22 cellular contexts compared by ENCODE assay signal in genomic region chr11:121514401-121514981, GRCh38.
DNase-seq lines count a peak whose midpoint lies in the region; ATAC-seq and TF ChIP-seq lines count a peak whose summit lies in the region.
"Had no signal": no experiment of that assay in that cellular context is flagged by ENCODE, and none has a peak within 500 bp of the region (broad histone marks: within the 10 kb centered on the region; RNA-seq: fewer than 3 reads in every experiment).

No MANE protein-coding gene starts in this region.

- no peak overlapping the region for H4K5ac ChIP-seq in mesendoderm (ENCODE audit: low read length)

- in situ Hi-C loops in GM13977 (cut with MboI; ENCODE audit: low pct_unique_long_range_greater_than_20kb, low sequenced_read_pairs, unreplicated experiment): no loop called here

- ATAC-seq in central memory CD8-positive, alpha-beta T cell (replicated peaks; ENCODE audit: extremely low read depth, poor library complexity, severe bottlenecking): peak; percentile 58
- ATAC-seq: left colon; Right ventricle myocardium inferior; stimulated activated naive B cell treated with anti-CD40 and anti-IgM and Interleukin-4, amounts not matched to agents 10 μg/mL and 1 μg/mL and 100 μg/mL, for 72 hours had no signal

- no peak overlapping the region for H3K18ac ChIP-seq in mesendoderm (ENCODE audit: low read length)

- no peaks in the 10 kb centered on the region for H3K4me1 ChIP-seq in mesendoderm (ENCODE audit: control insufficient read depth, low read depth, low read length)
- H3K4me1 ChIP-seq: esophagus muscularis mucosa had no signal

- TF ChIP-seq CTCF in GM13977 (IDR thresholded peaks at IDR 0.05; ENCODE audit: extremely low read depth, insufficient read depth, missing control alignments): no peak

- H2AK5ac ChIP-seq in mesendoderm (ENCODE audit: low read length): no peak overlapping the region

- no peak overlapping the region for H4K8ac ChIP-seq in mesendoderm (ENCODE audit: low read depth, low read length)

- no peak overlapping the region for H2BK15ac ChIP-seq in mesendoderm (replicated peaks; ENCODE audit: low read depth)

- H3K27ac Mint-ChIP-seq in central memory CD8-positive, alpha-beta T cell (ENCODE audit: low read depth): peak overlapping the region; percentile 77
- H3K27ac Mint-ChIP-seq: stimulated activated naive B cell treated with anti-CD40 and anti-IgM and Interleukin-4, amounts not matched to agents 10 μg/mL and 1 μg/mL and 100 μg/mL, for 72 hours had no signal

- peak overlapping the region; percentile 17 for H3K27ac ChIP-seq in temporal lobe (ENCODE audit: low read depth, low read length)
- no peak overlapping the region for H3K27ac ChIP-seq in mesendoderm (ENCODE audit: low read depth, low read length)
- H3K27ac ChIP-seq: C4-2B, esophagus muscularis mucosa, GM23248 had no signal

- no peaks in the 10 kb centered on the region for H3K79me2 ChIP-seq in mesendoderm (ENCODE audit: control insufficient read depth, insufficient read depth, low read length)

- no peak overlapping the region for H2BK5ac ChIP-seq in mesendoderm (ENCODE audit: low read length)

- H3K36me3 Mint-ChIP-seq in central memory CD8-positive, alpha-beta T cell (ENCODE audit: insufficient read depth): peaks cover 64% of the 10 kb centered on the region

- H3K4ac ChIP-seq in mesendoderm (ENCODE audit: low read depth, low read length): no peak overlapping the region

- H3K23ac ChIP-seq in mesendoderm (ENCODE audit: low read length): no peak overlapping the region

- no peaks in the 10 kb centered on the region for H3K27me3 ChIP-seq in mesendoderm (ENCODE audit: insufficient read depth, low read length, poor library complexity)
- H3K27me3 ChIP-seq: esophagus muscularis mucosa had no signal

- H3K9ac ChIP-seq in mesendoderm (ENCODE audit: low read length): no peak overlapping the region
- H3K9ac ChIP-seq: GM23248 had no signal

- H3K4me1 Mint-ChIP-seq in central memory CD8-positive, alpha-beta T cell: peaks cover 61% of the 10 kb centered on the region

- no peaks in the 10 kb centered on the region for H3K9me3 Mint-ChIP-seq in central memory CD8-positive, alpha-beta T cell
- H3K9me3 Mint-ChIP-seq: stimulated activated naive B cell treated with anti-CD40 and anti-IgM and Interleukin-4, amounts not matched to agents 10 μg/mL and 1 μg/mL and 100 μg/mL, for 72 hours had no signal

- no peak overlapping the region for H3K56ac ChIP-seq in mesendoderm (ENCODE audit: low read length)

- H2BK120ac ChIP-seq in mesendoderm (ENCODE audit: low read depth, low read length): no peak overlapping the region

- no peaks in the 10 kb centered on the region for H3K36me3 ChIP-seq in mesendoderm (ENCODE audit: control insufficient read depth, insufficient read depth, low read length)

- H3K4me2 ChIP-seq in mesendoderm (ENCODE audit: low read length): no peak overlapping the region

- H3K4me3 Mint-ChIP-seq in central memory CD8-positive, alpha-beta T cell: no peak overlapping the region
- H3K4me3 Mint-ChIP-seq: stimulated activated naive B cell treated with anti-CD40 and anti-IgM and Interleukin-4, amounts not matched to agents 10 μg/mL and 1 μg/mL and 100 μg/mL, for 72 hours had no signal

- WGBS in mesendoderm (ENCODE audit: extremely low coverage, insufficient coverage, low lambda C conversion rate): no CpG with 5 or more reads among the region's 16 CpGs

- DNase-seq in stimulated activated CD8-positive, alpha-beta memory T cell treated with anti-CD3 and anti-CD28 coated beads, Interleukin-12 subunit alpha, Interleukin-12 subunit beta, amount 100 ng/mL, for 4 hours (ENCODE audit: low read depth): peak; percentile 8
- no peak for DNase-seq in stimulated activated CD8-positive, alpha-beta memory T cell treated with anti-CD3 and anti-CD28 coated beads, Interleukin-4, amount 100 ng/mL, for 48 hours
- DNase-seq in NCI-H2227 (lab: John Stamatoyannopoulos, UW; ENCODE audit: unreplicated experiment) (peak; percentile 8), mesendoderm (no peak), AG08396 (ENCODE audit: low spot score) (no peak), GM13977 (ENCODE audit: low spot score) (no peak)
- no peak for DNase-seq in central memory CD8-positive, alpha-beta T cell (ENCODE audit: low spot score in 2 of 2)
- DNase-seq: aorta; cortex of kidney; GDM1; GM23248; IMR-90; left colon; NCI-H1105; NK-92 treated with Interleukin-12 subunit alpha and Interleukin-12 subunit beta, amount 100 ng/mL, for 24 hours; stimulated activated CD4-positive, alpha-beta T cell treated with anti-CD3 and anti-CD28 coated beads, Interleukin-4, amount 100 ng/mL, for 1 hour; stimulated activated naive B cell treated with anti-CD40 and anti-IgM and Interleukin-4, amounts not matched to agents 10 μg/mL and 1 μg/mL and 100 μg/mL, for 72 hours; T-helper 9 cell had no signal

- no peaks in the 10 kb centered on the region for H3K27me3 Mint-ChIP-seq in central memory CD8-positive, alpha-beta T cell
- H3K27me3 Mint-ChIP-seq: stimulated activated naive B cell treated with anti-CD40 and anti-IgM and Interleukin-4, amounts not matched to agents 10 μg/mL and 1 μg/mL and 100 μg/mL, for 72 hours had no signal

- no peaks in the 10 kb centered on the region for H3K79me1 ChIP-seq in mesendoderm (ENCODE audit: low read length)

- H3K4me3 ChIP-seq in mesendoderm (ENCODE audit: low read length): no peak overlapping the region
- H3K4me3 ChIP-seq: esophagus muscularis mucosa, GM23248 had no signal

Comparison
In these comparisons a context has a peak if more than half of its experiments do, and no peak if none do; other contexts are left out.
1. DNase-seq: peak in stimulated activated CD8-positive, alpha-beta memory T cell treated with anti-CD3 and anti-CD28 coated beads, Interleukin-12 subunit alpha, Interleukin-12 subunit beta, amount 100 ng/mL, for 4 hours (single experiment) and NCI-H2227 (single experiment); none in stimulated activated CD8-positive, alpha-beta memory T cell treated with anti-CD3 and anti-CD28 coated beads, Interleukin-4, amount 100 ng/mL, for 48 hours (single experiment), central memory CD8-positive, alpha-beta T cell (0 of 2), mesendoderm (single experiment), AG08396 (single experiment) and GM13977 (single experiment).